ENCODE assay signal across 1 cellular context in genomic region chr22:29553391-29554224, GRCh38.
TF ChIP-seq lines count a peak whose summit lies in the region.

Gene THOC5, minus strand, starts transcription at chr22:29553757. Its CDS starts 4,610 bp downstream, at chr22:29549147.

TF ChIP-seq in HepG2, 621 proteins besides CTCF, POLR2A, EP300 and RAD21 (continued from another document and continues in another):
- TF ChIP-seq ZBTB33 (CRISPR knock-in tag; IDR thresholded peaks at IDR 0.05) (0 out of 2 replicates have a peak, but pooled peaks have one; percentile 14), TEF (CRISPR knock-in tag; IDR thresholded peaks at IDR 0.05) (no peak), RCOR2 (CRISPR knock-in tag; IDR thresholded peaks at IDR 0.05) (no peak), ZNF790 (CRISPR knock-in tag; IDR thresholded peaks at IDR 0.05; ENCODE audit: borderline replicate concordance) (no peak), TCF12 (IDR thresholded peaks at IDR 0.05) (no peak), TCF12 (CRISPR knock-in tag; IDR thresholded peaks at IDR 0.05) (no peak), ZNF430 (CRISPR knock-in tag; IDR thresholded peaks at IDR 0.05) (no peak), ATAD3A (CRISPR knock-in tag; IDR thresholded peaks at IDR 0.05) (no peak), SP1 (IDR thresholded peaks at IDR 0.05) (no peak), SP1 (CRISPR knock-in tag; IDR thresholded peaks at IDR 0.05) (peak; percentile 34), SP4 (CRISPR knock-in tag; IDR thresholded peaks at IDR 0.05) (peak; percentile 87), THAP8 (CRISPR knock-in tag; IDR thresholded peaks at IDR 0.05; ENCODE audit: borderline replicate concordance) (no peak), SRY (CRISPR knock-in tag; IDR thresholded peaks at IDR 0.05) (0 out of 2 replicates have a peak, but pooled peaks have one; percentile 26), SOX5 (CRISPR knock-in tag; IDR thresholded peaks at IDR 0.05; ENCODE audit: borderline replicate concordance) (peak; percentile 62; the same call in 1 of the 2 replicates), RNF2 (conservative IDR thresholded peaks at IDR 0.05; ENCODE audit: low read depth) (no peak), HNF1B (CRISPR knock-in tag; IDR thresholded peaks at IDR 0.05) (peak; percentile 73; the same call in 1 of the 2 replicates), ZNF333 (CRISPR knock-in tag; IDR thresholded peaks at IDR 0.05; ENCODE audit: borderline replicate concordance) (no peak), FOXC1 (CRISPR knock-in tag; IDR thresholded peaks at IDR 0.05; ENCODE audit: borderline replicate concordance) (peak; percentile 41; the same call in 1 of the 2 replicates), ZNF615 (CRISPR knock-in tag; IDR thresholded peaks at IDR 0.05; ENCODE audit: borderline replicate concordance) (no peak), ZNF672 (CRISPR knock-in tag; IDR thresholded peaks at IDR 0.05) (no peak), ZZZ3 (CRISPR knock-in tag; IDR thresholded peaks at IDR 0.05; ENCODE audit: borderline replicate concordance) (peak; percentile 72; the same call in 1 of the 2 replicates), FOXK1 (CRISPR knock-in tag; IDR thresholded peaks at IDR 0.05; ENCODE audit: borderline replicate concordance, low read depth) (peak; percentile 98), ZNF136 (CRISPR knock-in tag; IDR thresholded peaks at IDR 0.05; ENCODE audit: low read depth) (0 out of 2 replicates have a peak, but pooled peaks have one; percentile 41), LRRFIP1 (CRISPR knock-in tag; conservative IDR thresholded peaks at IDR 0.05) (no peak), ZNF530 (CRISPR knock-in tag; IDR thresholded peaks at IDR 0.05; ENCODE audit: low read depth) (no peak), HOXA7 (CRISPR knock-in tag; IDR thresholded peaks at IDR 0.05) (no peak), HOXA5 (CRISPR knock-in tag; IDR thresholded peaks at IDR 0.05) (no peak; the same call in 1 of the 2 replicates), ZBTB42 (CRISPR knock-in tag; IDR thresholded peaks at IDR 0.05) (no peak), ZFP37 (CRISPR knock-in tag; IDR thresholded peaks at IDR 0.05; ENCODE audit: borderline replicate concordance) (0 out of 2 replicates have a peak, but pooled peaks have one; percentile 29), HOXA3 (CRISPR knock-in tag; IDR thresholded peaks at IDR 0.05) (peak; percentile 92), CEBPZ (IDR thresholded peaks at IDR 0.05; ENCODE audit: low read length) (no peak), RFXAP (CRISPR knock-in tag; IDR thresholded peaks at IDR 0.05; ENCODE audit: borderline replicate concordance) (peak; percentile 40; the same call in 1 of the 2 replicates), MIER2 (CRISPR knock-in tag; IDR thresholded peaks at IDR 0.05) (0 out of 2 replicates have a peak, but pooled peaks have one; percentile 49), JUN (CRISPR knock-in tag; IDR thresholded peaks at IDR 0.05) (0 out of 2 replicates have a peak, but pooled peaks have one; percentile 17), DMAP1 (CRISPR knock-in tag; IDR thresholded peaks at IDR 0.05) (peak; percentile 99), HES4 (CRISPR knock-in tag; IDR thresholded peaks at IDR 0.05; ENCODE audit: borderline replicate concordance) (0 out of 2 replicates have a peak, but pooled peaks have one; percentile 14), ZNF317 (CRISPR knock-in tag; IDR thresholded peaks at IDR 0.05) (no peak), ZNF292 (CRISPR knock-in tag; IDR thresholded peaks at IDR 0.05; ENCODE audit: borderline replicate concordance, low read depth) (no peak), ZNF101 (CRISPR knock-in tag; IDR thresholded peaks at IDR 0.05; ENCODE audit: borderline replicate concordance, low read depth) (peak; percentile 38; the same call in 1 of the 2 replicates), CHD4 (IDR thresholded peaks at IDR 0.05; ENCODE audit: borderline replicate concordance, low read length) (no peak), ZNF740 (CRISPR knock-in tag; IDR thresholded peaks at IDR 0.05) (no peak), HOMEZ (CRISPR knock-in tag; IDR thresholded peaks at IDR 0.05; ENCODE audit: low read depth) (peak; percentile 47; the same call in 1 of the 2 replicates), ZNF124 (CRISPR knock-in tag; IDR thresholded peaks at IDR 0.05) (peak; percentile 54; the same call in 1 of the 2 replicates), TMF1 (CRISPR knock-in tag; IDR thresholded peaks at IDR 0.05; ENCODE audit: low read depth) (peak; percentile 65; the same call in 1 of the 2 replicates), ZNF607 (CRISPR knock-in tag; IDR thresholded peaks at IDR 0.05; ENCODE audit: borderline replicate concordance) (peak; percentile 16; the same call in 1 of the 2 replicates), MED13 (CRISPR knock-in tag; IDR thresholded peaks at IDR 0.05) (no peak; the same call in 1 of the 2 replicates), CHD2 (IDR thresholded peaks at IDR 0.05; ENCODE audit: low read depth, low read length) (no peak), ZNF431 (CRISPR knock-in tag; IDR thresholded peaks at IDR 0.05; ENCODE audit: borderline replicate concordance, low read depth) (no peak; the same call in 1 of the 2 replicates), DDIT3 (CRISPR knock-in tag; IDR thresholded peaks at IDR 0.05) (no peak; the same call in 1 of the 2 replicates), PRPF4 (IDR thresholded peaks at IDR 0.05; ENCODE audit: low read depth, low read length, poor library complexity, severe bottlenecking) (no peak), ZNF24 (IDR thresholded peaks at IDR 0.05) (no peak), ZMYM3 (CRISPR knock-in tag; IDR thresholded peaks at IDR 0.05) (peak; percentile 26; the same call in 1 of the 2 replicates), FOSL1 (CRISPR knock-in tag; IDR thresholded peaks at IDR 0.05; ENCODE audit: borderline replicate concordance) (no peak), MED1 (CRISPR knock-in tag; IDR thresholded peaks at IDR 0.05) (peak; percentile 74), BRF2 (CRISPR knock-in tag; IDR thresholded peaks at IDR 0.05) (no peak)
